ENCODE assay signal across 14 cellular contexts in genomic region chr11:72772059-72772458, GRCh38. TPM values are rescaled to one million over a fixed set of nuclear protein-coding genes. Genes with fewer than 3 reads are reported as not detected.
A peak's percentile ranks its signal among the peaks of the same experiment; 100 is the strongest.
DNase-seq lines count a peak whose midpoint lies in the region; TF ChIP-seq lines count a peak whose summit lies in the region.
"Had no signal": no experiment of that assay in that cellular context is flagged by ENCODE, and none has a peak within 500 bp of the region (broad histone marks: within the 10 kb centered on the region; RNA-seq: fewer than 3 reads in every experiment).

No MANE protein-coding gene starts in this region.

- peaks cover 2% of the 10 kb centered on the region for H3K79me2 ChIP-seq in trophoblast cell (ENCODE audit: control insufficient read depth, insufficient read depth, low read length, poor library complexity)

- WGBS in trophoblast cell (ENCODE audit: extremely low coverage, insufficient coverage, insufficient read length), result no CpG with 5 or more reads among the region's 12 CpGs

- H3K27ac ChIP-seq in AG04450 (ENCODE audit: low read depth, low read length), result peak overlapping the region; percentile 39
- no peak overlapping the region for H3K27ac ChIP-seq in trophoblast cell (ENCODE audit: low read depth, low read length)
- peak overlapping the region in 7 of 59 donors; percentile 12 to 68 (median 31) for H3K27ac ChIP-seq in dorsolateral prefrontal cortex
- H3K27ac ChIP-seq: KMS-11 had no signal

- H2BK5ac ChIP-seq in trophoblast cell (ENCODE audit: low read depth, low read length, poor library complexity), result no peak overlapping the region

- CTCF ChIA-PET in AG04450 (lab: Charles Lee), result interaction anchor here (0.6 to 0.9 kb wide), 2 partner anchors 17 to 21 kb away, joined by 3 to 4 read pairs; no protein-coding TSS in a partner anchor

- peak overlapping the region; percentile 38 for H4K91ac ChIP-seq in trophoblast cell (ENCODE audit: low read depth, low read length)

- H2BK120ac ChIP-seq in trophoblast cell (ENCODE audit: insufficient read depth, low read length, poor library complexity), result no peak overlapping the region

- H3K4me2 ChIP-seq in trophoblast cell (ENCODE audit: low read length), result no peak overlapping the region
- H3K4me2 ChIP-seq: KMS-11 had no signal

- H3K27ac Mint-ChIP-seq in chondrocyte (ENCODE audit: unreplicated experiment), result peak overlapping the region; percentile 96
- H3K27ac Mint-ChIP-seq in nephron progenitor cell, result no peak overlapping the region

- H3K9ac ChIP-seq in NT2/D1 (ENCODE audit: insufficient read length, low read depth) (no peak overlapping the region), trophoblast cell (ENCODE audit: low read length) (no peak overlapping the region)
- H3K9ac ChIP-seq: KMS-11 had no signal

- POLR2A ChIA-PET in AG04450 (lab: Yijun Ruan, JAX), result interaction anchor here (0.6 kb wide), 1 partner anchor 40 kb away, joined by 3 read pairs; no protein-coding TSS in a partner anchor

- peak overlapping the region; percentile 16 for H3K4ac ChIP-seq in trophoblast cell (ENCODE audit: low read depth, low read length)

- H3K36me3 ChIP-seq in NT2/D1 (ENCODE audit: insufficient read depth, insufficient read length, low read length) (no peaks in the 10 kb centered on the region), trophoblast cell (ENCODE audit: control insufficient read depth in 1 of 2, insufficient read depth in 2 of 2, low read length in 2 of 2) (peaks cover 5 to 10% of the 10 kb centered on the region in 2 experiments)

- H2AK5ac ChIP-seq in trophoblast cell (ENCODE audit: low read length), result peak overlapping the region; percentile 3

- DNase-seq in AG04450 (ENCODE audit: low read depth, low spot score), result no peak
- no peak for DNase-seq in NT2/D1 (ENCODE audit: low read depth, low spot score)
- DNase-seq in chondrocyte (ENCODE audit: low spot score), result no peak
- no peak for DNase-seq in trophoblast cell
- no peak for DNase-seq in Ammon's horn (ENCODE audit: low spot score)
- DNase-seq in NCI-H446 treated with DMSO at 0.1 percent for 48 hours (lab: John Stamatoyannopoulos, UW), result no peak
- DNase-seq in nephron progenitor cell, result no peak
- DNase-seq in dorsolateral prefrontal cortex, result no peak
- DNase-seq: NCI-H1105, NCI-H1694 treated with DMSO at 0.1 percent for 48 hours, NCI-H774, SHP77 treated with DMSO at 0.1 percent for 48 hours had no signal

- TF ChIP-seq CTCF in AG04450 (IDR thresholded peaks at IDR 0.05; ENCODE audit: low read depth, low read length), result no peak
- no peak for TF ChIP-seq CTCF in chondrocyte (IDR thresholded peaks at IDR 0.05)
- TF ChIP-seq CTCF in nephron progenitor cell (IDR thresholded peaks at IDR 0.05), result no peak
- TF ChIP-seq CTCF in dorsolateral prefrontal cortex (IDR thresholded peaks at IDR 0.05 in 54 of 56, conservative IDR thresholded peaks at IDR 0.05 in 2 of 56; ENCODE audit: low read depth in 1 of 56, partially characterized antibody in 56 of 56), result no peak

- H3K23ac ChIP-seq in trophoblast cell (ENCODE audit: low read length), result no peak overlapping the region

- H3K4me1 Mint-ChIP-seq in chondrocyte (ENCODE audit: low read depth) (peaks cover 73% of the 10 kb centered on the region), nephron progenitor cell (peaks cover 69% of the 10 kb centered on the region)

- no peak overlapping the region for H2AFZ ChIP-seq in trophoblast cell (ENCODE audit: insufficient read depth, low read length, poor library complexity)

- no peaks in the 10 kb centered on the region for H3K9me3 ChIP-seq in AG04450 (ENCODE audit: control insufficient read depth, insufficient read depth, low read length)
- no peaks in the 10 kb centered on the region for H3K9me3 ChIP-seq in NT2/D1 (ENCODE audit: insufficient read depth, low read length)
- no peaks in the 10 kb centered on the region for H3K9me3 ChIP-seq in trophoblast cell (ENCODE audit: insufficient read depth, low read depth, low read length)

- H3K36me3 Mint-ChIP-seq in chondrocyte (ENCODE audit: low read depth) (no peaks in the 10 kb centered on the region), nephron progenitor cell (ENCODE audit: low read depth) (no peaks in the 10 kb centered on the region)

- H3K4me3 Mint-ChIP-seq in chondrocyte (ENCODE audit: unreplicated experiment) (no peak overlapping the region), nephron progenitor cell (no peak overlapping the region)
- H3K4me3 Mint-ChIP-seq: CD14-positive monocyte had no signal

- H3K27me3 Mint-ChIP-seq in chondrocyte (ENCODE audit: low read depth) (no peaks in the 10 kb centered on the region), nephron progenitor cell (ENCODE audit: low read depth, poor library complexity) (no peaks in the 10 kb centered on the region)

- H2BK12ac ChIP-seq in trophoblast cell (ENCODE audit: low read length), result peak overlapping the region; percentile 28

- H3K4me3 ChIP-seq in AG04450 (ENCODE audit: low read depth, low read length) (no peak overlapping the region), NT2/D1 (ENCODE audit: insufficient read length, low read depth) (peak overlapping the region; percentile 9), trophoblast cell (ENCODE audit: low read depth, low read length) (no peak overlapping the region), dorsolateral prefrontal cortex (no peak overlapping the region)

- H3K79me1 ChIP-seq in trophoblast cell (ENCODE audit: low read length), result peaks cover 17% of the 10 kb centered on the region

- intact Hi-C loops in dorsolateral prefrontal cortex (cut with DNase I), result no loop called here

- H3K4me1 ChIP-seq in NT2/D1 (ENCODE audit: insufficient read depth, insufficient read length), result peaks cover 24% of the 10 kb centered on the region
- peaks cover 52 to 56% of the 10 kb centered on the region in 2 experiments for H3K4me1 ChIP-seq in trophoblast cell (ENCODE audit: control insufficient read depth in 1 of 2, insufficient read depth in 2 of 2, low read length in 2 of 2)

- H3K18ac ChIP-seq in trophoblast cell (ENCODE audit: low read length), result peak overlapping the region; percentile 3

- H3K27me3 ChIP-seq in AG04450 (ENCODE audit: control insufficient read depth, insufficient read depth, low read length), result no peaks in the 10 kb centered on the region
- H3K27me3 ChIP-seq in NT2/D1 (ENCODE audit: insufficient read depth, insufficient read length), result no peaks in the 10 kb centered on the region
- no peaks in the 10 kb centered on the region for H3K27me3 ChIP-seq in trophoblast cell (ENCODE audit: insufficient read depth, low read length)
- no peaks in the 10 kb centered on the region for H3K27me3 ChIP-seq in dorsolateral prefrontal cortex

- H4K8ac ChIP-seq in trophoblast cell (ENCODE audit: low read depth, low read length), result peak overlapping the region; percentile 3

- H3K9me3 Mint-ChIP-seq in chondrocyte (ENCODE audit: low read depth) (no peaks in the 10 kb centered on the region), nephron progenitor cell (no peaks in the 10 kb centered on the region)

- no peak overlapping the region for H4K12ac ChIP-seq in trophoblast cell (ENCODE audit: low read depth, low read length)

- peak overlapping the region; percentile 12 for H3K14ac ChIP-seq in trophoblast cell (ENCODE audit: low read length)

RNA-seq across cellular contexts. Expression of gene ARAP1, which starts 19.9 kb away (rescaled TPM):
- polyA plus RNA-seq in AG04450 (2011; rRNA removed), result 52.4 and 74.8 TPM in 2 replicates
- 90.3 and 129 TPM in 2 replicates for polyA minus RNA-seq in AG04450 (2011; rRNA and poly(A)+ RNA removed)
- 45.3 to 67.4 TPM (median 48.1 TPM) in 3 replicates for total RNA-seq in chondrocyte
- 11.8 and 12.4 TPM in 2 replicates for polyA plus RNA-seq in trophoblast cell (2013)
- total RNA-seq in dorsolateral prefrontal cortex, result 100 to 1,000 TPM in 8 of 120 experiments, 10 to 100 TPM in 112; 42.2 to 126 (median 68.6) TPM

RNA-seq across cellular contexts. Expression of gene STARD10, which starts 21.8 kb away (rescaled TPM):
- polyA plus RNA-seq in AG04450 (2011; rRNA removed), result 38.4 and 49.0 TPM in 2 replicates
- polyA minus RNA-seq in AG04450 (2011; rRNA and poly(A)+ RNA removed), result 31.1 and 45.9 TPM in 2 replicates
- 58.8 to 81.0 TPM (median 79.4 TPM) in 3 replicates for total RNA-seq in chondrocyte
- polyA plus RNA-seq in trophoblast cell (2013), result 143 and 154 TPM in 2 replicates
- 100 to 1,000 TPM in 2 of 120 experiments, 10 to 100 TPM in 118; 31.5 to 113 (median 51.1) TPM for total RNA-seq in dorsolateral prefrontal cortex

RNA-seq across cellular contexts. Expression of gene ATG16L2, which starts 42.2 kb away (rescaled TPM):
- 4.2 and 5.3 TPM in 2 replicates for polyA plus RNA-seq in AG04450 (2011; rRNA removed)
- polyA minus RNA-seq in AG04450 (2011; rRNA and poly(A)+ RNA removed), result 5.6 and 5.8 TPM in 2 replicates
- 7.9 to 14.8 TPM (median 9.9 TPM) in 3 replicates for total RNA-seq in chondrocyte
- 7.4 and 8.0 TPM in 2 replicates for polyA plus RNA-seq in trophoblast cell (2013)
- total RNA-seq in dorsolateral prefrontal cortex, result 10 to 100 TPM; 17.7 to 47.0 (median 30.9) TPM
